ENCODE assay signal across 18 cellular contexts in genomic region chr9:82170871-82171270, GRCh38.
DNase-seq lines count a peak whose midpoint lies in the region; ATAC-seq and TF ChIP-seq lines count a peak whose summit lies in the region.
"Had no signal": no experiment of that assay in that cellular context is flagged by ENCODE, and none has a peak within 500 bp of the region (broad histone marks: within the 10 kb centered on the region; RNA-seq: fewer than 3 reads in every experiment).

No MANE protein-coding gene starts in this region.

- H3K27ac ChIP-seq in KMS-11 (peak overlapping the region; percentile 57), mesodermal cell (ENCODE audit: low read depth, low read length, severe bottlenecking) (peak overlapping the region; percentile 41), caudate nucleus (ENCODE audit: low read depth, low read length) (no peak overlapping the region)
- H3K27ac ChIP-seq: A549 had no signal

- H2AFZ ChIP-seq in KMS-11 (ENCODE audit: low read depth): no peak overlapping the region

- H3K9ac ChIP-seq in KMS-11: peak overlapping the region; percentile 23; the same call in 1 of the 2 replicates

- H3K4me3 ChIP-seq in KMS-11 (IDR thresholded peaks at IDR 0.05; ENCODE audit: insufficient read depth, low read depth, low read length) (no peak overlapping the region), mesodermal cell (ENCODE audit: extremely low read depth, insufficient read depth, low read length, poor library complexity, severe bottlenecking) (no peak overlapping the region)
- H3K4me3 ChIP-seq: A549 had no signal

- no peak for ATAC-seq in GM19452 (IDR thresholded peaks at IDR 0.05; ENCODE audit: unreplicated experiment)
- ATAC-seq: A549; activated T-cell treated with anti-CD3 and anti-CD28 coated beads, Interleukin-2, amount 50 U/mL, for 72 hours; effector memory CD8-positive, alpha-beta T cell; T-cell had no signal

- no peaks in the 10 kb centered on the region for H3K9me3 ChIP-seq in mesodermal cell (ENCODE audit: control insufficient read depth, low read length)
- H3K9me3 ChIP-seq: A549 had no signal

- peak; percentile 40 for DNase-seq in AG20443 (ENCODE audit: low spot score)
- DNase-seq in astrocyte of the hippocampus (ENCODE audit: low read depth, low spot score): peak; percentile 50
- DNase-seq in Ammon's horn (ENCODE audit: low spot score): no peak
- no peak for DNase-seq in SW480 (ENCODE audit: low spot score)
- no peak for DNase-seq in caudate nucleus (lab: John Stamatoyannopoulos, UW)
- DNase-seq: activated naive CD4-positive, alpha-beta T cell treated with anti-CD3 and anti-CD28 coated beads, Interleukin-2, amount 10 ng/mL, durations not matched to agents 7 days and 5 days; activated T-cell treated with anti-CD3 and anti-CD28 coated beads, Interleukin-2, amount 50 U/mL, for 72 hours; anterior cingulate cortex; CD4-positive, alpha-beta memory T cell; effector memory CD8-positive, alpha-beta T cell; H7; Right ventricle myocardium superior; stimulated activated CD4-positive, alpha-beta T cell treated with anti-CD3 and anti-CD28 coated beads, Interleukin-12 subunit alpha, Interleukin-12 subunit beta, amount 100 ng/mL, for 4 hours; T-cell had no signal

- H3K4me1 ChIP-seq in KMS-11 (ENCODE audit: low read depth, poor library complexity, severe bottlenecking): peaks cover 83% of the 10 kb centered on the region
- peaks cover 7% of the 10 kb centered on the region for H3K4me1 ChIP-seq in mesodermal cell (ENCODE audit: control insufficient read depth, insufficient read depth, low read length, poor library complexity, severe bottlenecking)
- H3K4me1 ChIP-seq: A549 had no signal

- peak overlapping the region; percentile 60 for H3K4me2 ChIP-seq in KMS-11
- H3K4me2 ChIP-seq: A549 had no signal

- H3K27me3 ChIP-seq in KMS-11 (ENCODE audit: insufficient read depth, low read depth): no peaks in the 10 kb centered on the region

- WGBS in mesodermal cell (ENCODE audit: insufficient coverage in 2 of 2), 2 experiments: no CpG with 5 or more reads among the region's 3 CpGs

- peaks cover under 1% of the 10 kb centered on the region; the same call in 1 of the 2 replicates for H3K79me2 ChIP-seq in KMS-11 (ENCODE audit: insufficient read depth, low read depth)

- no peak for TF ChIP-seq CTCF in KMS-11 (conservative IDR thresholded peaks at IDR 0.05; ENCODE audit: low read depth, low read length)

- H3K36me3 ChIP-seq in KMS-11 (ENCODE audit: insufficient read depth) (no peaks in the 10 kb centered on the region), mesodermal cell (ENCODE audit: control insufficient read depth, insufficient read depth, low read length) (no peaks in the 10 kb centered on the region)

- H4K20me1 ChIP-seq in KMS-11 (ENCODE audit: insufficient read depth): no peaks in the 10 kb centered on the region

Comparison
In these comparisons a context has a peak if more than half of its experiments do, and no peak if none do; other contexts are left out.
1. DNase-seq: peak in AG20443 (single experiment) and astrocyte of the hippocampus (single experiment); none in Ammon's horn (single experiment), SW480 (single experiment) and caudate nucleus (0 of 61).